Comparison of ENCODE assay signal across 25 cellular contexts in the genomic region with DNA sequence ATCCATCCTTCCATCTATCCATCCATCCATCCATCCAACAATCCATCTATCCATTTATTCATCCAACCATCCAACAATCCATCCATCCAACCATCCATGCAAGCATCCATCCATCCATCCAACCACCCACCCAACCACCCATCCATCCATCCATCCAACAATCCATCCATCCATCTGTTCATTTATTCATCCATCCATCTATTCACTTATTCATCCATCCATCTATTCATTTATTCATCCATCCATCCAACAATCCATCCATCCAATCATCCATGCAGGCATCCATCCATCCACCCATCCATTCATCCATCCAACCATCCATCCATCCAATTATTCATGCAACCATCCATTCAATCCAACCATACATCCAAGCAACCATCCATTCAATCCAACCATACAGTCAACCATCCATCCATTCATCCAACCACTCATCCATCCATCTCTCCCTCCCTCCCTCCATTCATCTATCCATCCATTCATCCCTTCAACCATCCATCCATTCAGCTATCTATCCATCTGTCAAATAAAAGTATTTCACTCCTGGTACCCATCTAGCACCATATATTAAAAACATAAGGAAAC.
"Had no signal": no experiment of that assay in that cellular context is flagged by ENCODE, and none has a peak within 500 bp of the region (broad histone marks: within the 10 kb centered on the region; RNA-seq: fewer than 3 reads in every experiment).

No MANE protein-coding gene starts in this region.

- H3K27ac ChIP-seq: neural progenitor cell, ovary, parathyroid adenoma, psoas muscle, right lobe of liver, sigmoid colon, suprapubic skin, testis, tibial artery, transverse colon, upper lobe of left lung had no signal

- H3K4me1 ChIP-seq: neural progenitor cell, parathyroid adenoma, psoas muscle, right lobe of liver, sigmoid colon, suprapubic skin, testis, tibial artery, transverse colon, upper lobe of left lung had no signal

- H3K9me3 ChIP-seq: ovary, psoas muscle, right lobe of liver, sigmoid colon, suprapubic skin, testis, tibial artery, transverse colon, upper lobe of left lung had no signal

- ATAC-seq: naive thymus-derived CD4-positive, alpha-beta T cell; natural killer cell; psoas muscle; right cardiac atrium; right lobe of liver; stimulated activated effector memory CD8-positive, alpha-beta T cell treated with anti-CD3 and anti-CD28 coated beads, Interleukin-12 subunit alpha, Interleukin-12 subunit beta, amount 100 ng/mL, for 72 hours; stimulated activated naive B cell treated with anti-CD40 and anti-IgM and Interleukin-4, amounts not matched to agents 10 μg/mL and 1 μg/mL and 100 μg/mL, for 72 hours had no signal

- DNase-seq: naive thymus-derived CD4-positive, alpha-beta T cell; natural killer cell; occipital lobe; ovary; posterior cingulate gyrus; psoas muscle; right cardiac atrium; right lobe of liver; sigmoid colon; small intestine; stimulated activated CD4-positive, alpha-beta T cell treated with anti-CD3 and anti-CD28 coated beads, Interleukin-15, amount 100 ng/mL, for 24 hours; stimulated activated CD4-positive, alpha-beta T cell treated with anti-CD3 and anti-CD28 coated beads, Interleukin-2, amount 100 ng/mL, for 24 hours; stimulated activated CD4-positive, alpha-beta T cell treated with anti-CD3 and anti-CD28 coated beads, Interleukin-2, amount 100 ng/mL, for 48 hours; stimulated activated CD4-positive, alpha-beta T cell treated with anti-CD3 and anti-CD28 coated beads, Interleukin-4, amount 100 ng/mL, for 24 hours; stimulated activated naive B cell treated with anti-CD40 and anti-IgM and Interleukin-4, amounts not matched to agents 10 μg/mL and 1 μg/mL and 100 μg/mL, for 72 hours; stimulated activated naive CD4-positive, alpha-beta T cell treated with Interleukin-2 at 50 U/mL for 16 hours; substantia nigra; testis; tibial artery; transverse colon; upper lobe of left lung had no signal

- H3K36me3 ChIP-seq: neural progenitor cell, ovary, right lobe of liver, sigmoid colon, suprapubic skin, tibial artery, transverse colon, upper lobe of left lung had no signal

- H3K4me3 ChIP-seq: neural progenitor cell, ovary, psoas muscle, right lobe of liver, sigmoid colon, suprapubic skin, testis, tibial artery, transverse colon, upper lobe of left lung had no signal

- H2AFZ ChIP-seq: neural progenitor cell, parathyroid adenoma had no signal

- H3K9ac ChIP-seq: neural progenitor cell, parathyroid adenoma had no signal

- H3K27me3 ChIP-seq: neural progenitor cell, ovary, right lobe of liver, testis, upper lobe of left lung had no signal

- H3K4me2 ChIP-seq: neural progenitor cell had no signal
